In genomic region chr22:37610480-37611148, GRCh38 we compare ENCODE assay signal across 11 cellular contexts. TPM values are rescaled to one million over a fixed set of nuclear protein-coding genes. Genes with fewer than 3 reads are reported as not detected.
DNase-seq lines count a peak whose midpoint lies in the region; ATAC-seq and TF ChIP-seq lines count a peak whose summit lies in the region.
"Had no signal": no experiment of that assay in that cellular context is flagged by ENCODE, and none has a peak within 500 bp of the region (broad histone marks: within the 10 kb centered on the region; RNA-seq: fewer than 3 reads in every experiment).

No MANE protein-coding gene starts in this region.

- H3K36me3 ChIP-seq in WERI-Rb-1: peaks cover 15% of the 10 kb centered on the region
- H3K36me3 ChIP-seq in left lung: peaks cover 0 to 19% of the 10 kb centered on the region in 2 donors
- no peaks in the 10 kb centered on the region for H3K36me3 ChIP-seq in thyroid gland

- CTCF ChIA-PET in activated CD8-positive, alpha-beta memory T cell treated with anti-CD3 and anti-CD28 coated beads, Interleukin-2, amount 10 ng/mL, durations not matched to agents 7 days and 5 days (lab: Charles Lee): interaction anchor here (1.1 to 8.7 kb wide), 7 partner anchors 9 to 74 kb away, joined by 4 to 156 read pairs (median 7); partner anchors contain the start of genes NOL12 and SH3BP1

- H3K4me1 Mint-ChIP-seq in activated CD8-positive, alpha-beta memory T cell treated with anti-CD3 and anti-CD28 coated beads, Interleukin-2, amount 10 ng/mL, durations not matched to agents 7 days and 5 days: peaks cover 48% of the 10 kb centered on the region

- 86 to 90% methylated on average over 15 to 16 of the region's 16 CpGs for WGBS in thyroid gland, 2 donors

- H3K27ac ChIP-seq in WERI-Rb-1 (peak overlapping the region; percentile 53), left lung (peak overlapping the region; percentile 95 to 98), thyroid gland (peak overlapping the region in 2 of 3 donors; percentile 93 to 96)

- ATAC-seq in activated CD8-positive, alpha-beta memory T cell treated with anti-CD3 and anti-CD28 coated beads, Interleukin-2, amount 10 ng/mL, durations not matched to agents 7 days and 5 days: no peak
- ATAC-seq in left lung (no peak), HG03139 (IDR thresholded peaks at IDR 0.05; ENCODE audit: unreplicated experiment) (no peak)
- ATAC-seq: left ventricle myocardium superior had no signal

- H3K27me3 ChIP-seq in WERI-Rb-1 (ENCODE audit: insufficient read depth, low read depth, severe bottlenecking): no peaks in the 10 kb centered on the region
- no peaks in the 10 kb centered on the region for H3K27me3 ChIP-seq in left lung
- H3K27me3 ChIP-seq in thyroid gland: no peaks in the 10 kb centered on the region

- H3K9me3 ChIP-seq in WERI-Rb-1 (ENCODE audit: severe bottlenecking) (no peaks in the 10 kb centered on the region), left lung (no peaks in the 10 kb centered on the region), thyroid gland (no peaks in the 10 kb centered on the region)

- H3K4me3 ChIP-seq in WERI-Rb-1 (ENCODE audit: low read depth, low read length) (no peak overlapping the region), left lung (peak overlapping the region in 1 of 2 donors; percentile 99), thyroid gland (replicated peaks in 1 of 3) (no peak overlapping the region)

- no peaks in the 10 kb centered on the region for H3K27me3 Mint-ChIP-seq in activated CD8-positive, alpha-beta memory T cell treated with anti-CD3 and anti-CD28 coated beads, Interleukin-2, amount 10 ng/mL, durations not matched to agents 7 days and 5 days

- H3K4me3 Mint-ChIP-seq in activated CD8-positive, alpha-beta memory T cell treated with anti-CD3 and anti-CD28 coated beads, Interleukin-2, amount 10 ng/mL, durations not matched to agents 7 days and 5 days: peak overlapping the region; percentile 89

- TF ChIP-seq POLR2A in thyroid gland (IDR thresholded peaks at IDR 0.05): no peak

- H3K9me3 Mint-ChIP-seq in activated CD8-positive, alpha-beta memory T cell treated with anti-CD3 and anti-CD28 coated beads, Interleukin-2, amount 10 ng/mL, durations not matched to agents 7 days and 5 days (ENCODE audit: low read depth): no peaks in the 10 kb centered on the region

- peaks cover 13 to 46% of the 10 kb centered on the region in 2 donors for H3K4me1 ChIP-seq in left lung
- peaks cover 31 to 36% of the 10 kb centered on the region in 2 donors for H3K4me1 ChIP-seq in thyroid gland

- TF ChIP-seq CTCF in WERI-Rb-1 (IDR thresholded peaks at IDR 0.05; ENCODE audit: low read depth, low read length): no peak
- no peak for TF ChIP-seq CTCF in left lung (IDR thresholded peaks at IDR 0.05)
- no peak for TF ChIP-seq CTCF in thyroid gland (IDR thresholded peaks at IDR 0.05)

- no peak for DNase-seq in activated CD8-positive, alpha-beta memory T cell treated with anti-CD3 and anti-CD28 coated beads, Interleukin-2, amount 10 ng/mL, durations not matched to agents 7 days and 5 days
- DNase-seq in activated CD8-positive, alpha-beta memory T cell treated with anti-CD3 and anti-CD28 coated beads for 24 hours: no peak
- DNase-seq in WERI-Rb-1 (peak; percentile 50), left lung (peak in 1 of 2 donors; percentile 82), thyroid gland (no peak), NCI-H446 treated with DMSO at 0.1 percent for 48 hours (lab: John Stamatoyannopoulos, UW) (no peak), SIG-M5 treated with dmso at 0.1 percent for 504 hours (lab: John Stamatoyannopoulos, UW; ENCODE audit: unreplicated experiment) (no peak)
- DNase-seq: left ventricle myocardium superior, SW 1271 had no signal

- peak overlapping the region; percentile 59 for H3K27ac Mint-ChIP-seq in activated CD8-positive, alpha-beta memory T cell treated with anti-CD3 and anti-CD28 coated beads, Interleukin-2, amount 10 ng/mL, durations not matched to agents 7 days and 5 days

- H3K36me3 Mint-ChIP-seq in activated CD8-positive, alpha-beta memory T cell treated with anti-CD3 and anti-CD28 coated beads, Interleukin-2, amount 10 ng/mL, durations not matched to agents 7 days and 5 days: peaks cover 5% of the 10 kb centered on the region

- intact Hi-C loops in left lung (cut with DNase I): no loop called here
- intact Hi-C loops in thyroid gland (cut with DNase I): no loop called here

RNA-seq across cellular contexts. Expression of gene GGA1, which starts 2.0 kb away (rescaled TPM):
- 10 to 100 TPM; 76.9 to 85.9 TPM for total RNA-seq in activated CD8-positive, alpha-beta memory T cell treated with anti-CD3 and anti-CD28 coated beads, Interleukin-2, amount 10 ng/mL, durations not matched to agents 7 days and 5 days
- 10 to 100 TPM; 53.0 to 64.3 TPM for total RNA-seq in left lung
- total RNA-seq in thyroid gland: 10 to 100 TPM; 46.2 to 90.5 (median 60.4) TPM

RNA-seq across cellular contexts. Expression of gene SH3BP1, which starts 28.9 kb away (rescaled TPM):
- 100 to 1,000 TPM; 231 to 275 TPM for total RNA-seq in activated CD8-positive, alpha-beta memory T cell treated with anti-CD3 and anti-CD28 coated beads, Interleukin-2, amount 10 ng/mL, durations not matched to agents 7 days and 5 days
- total RNA-seq in left lung: 10 to 100 TPM; 14.0 to 40.7 TPM
- 10 to 100 TPM in 1 of 4 donors, 1 to 10 TPM in 2, under 1 TPM in 1; 0.81 to 10.1 (median 3.3) TPM for total RNA-seq in thyroid gland

RNA-seq across cellular contexts. Expression of gene LGALS2, which starts 30.7 kb away (rescaled TPM):
- total RNA-seq in activated CD8-positive, alpha-beta memory T cell treated with anti-CD3 and anti-CD28 coated beads, Interleukin-2, amount 10 ng/mL, durations not matched to agents 7 days and 5 days: not detected
- under 1 TPM in 1 of 2 donors, not detected in 1; 0.61 TPM for total RNA-seq in left lung
- total RNA-seq in thyroid gland: not detected
- total RNA-seq: cerebellum, left ventricle myocardium superior had no signal

RNA-seq across cellular contexts. Expression of gene PDXP, which starts 47.9 kb away (rescaled TPM):
- total RNA-seq in activated CD8-positive, alpha-beta memory T cell treated with anti-CD3 and anti-CD28 coated beads, Interleukin-2, amount 10 ng/mL, durations not matched to agents 7 days and 5 days: 10 to 100 TPM; 25.9 to 32.6 TPM
- total RNA-seq in left lung (10 to 100 TPM in 1 of 2 donors, 1 to 10 TPM in 1; 8.3 to 10.1 TPM), thyroid gland (10 to 100 TPM in 3 of 4 donors, 1 to 10 TPM in 1; 4.2 to 15.8 (median 12.3) TPM)

RNA-seq across cellular contexts. Expression of gene CDC42EP1, which starts 50.3 kb away (rescaled TPM):
- under 1 TPM; 0.42 to 0.47 TPM for total RNA-seq in activated CD8-positive, alpha-beta memory T cell treated with anti-CD3 and anti-CD28 coated beads, Interleukin-2, amount 10 ng/mL, durations not matched to agents 7 days and 5 days
- total RNA-seq in left lung (10 to 100 TPM; 74.0 to 84.3 TPM), thyroid gland (10 to 100 TPM; 15.7 to 23.3 (median 18.3) TPM)

Comparison
In these comparisons a context has a peak if more than half of its experiments do, and no peak if none do; other contexts are left out.
1. RNA of gene SH3BP1, which starts 28.9 kb away (total RNA-seq): 231 to 275 TPM in activated CD8-positive, alpha-beta memory T cell treated with anti-CD3 and anti-CD28 coated beads, Interleukin-2, amount 10 ng/mL, durations not matched to agents 7 days and 5 days; 14.0 to 40.7 TPM in left lung and 0.81 to 10.1 TPM in thyroid gland; every median in the first group is over 4 times any median in the second.
2. Peak in every context shown above with its lines, with median percentiles within 50 percentile points of each other: H3K27ac ChIP-seq.